ENCODE assay signal across 8 cellular contexts in the genomic region with DNA sequence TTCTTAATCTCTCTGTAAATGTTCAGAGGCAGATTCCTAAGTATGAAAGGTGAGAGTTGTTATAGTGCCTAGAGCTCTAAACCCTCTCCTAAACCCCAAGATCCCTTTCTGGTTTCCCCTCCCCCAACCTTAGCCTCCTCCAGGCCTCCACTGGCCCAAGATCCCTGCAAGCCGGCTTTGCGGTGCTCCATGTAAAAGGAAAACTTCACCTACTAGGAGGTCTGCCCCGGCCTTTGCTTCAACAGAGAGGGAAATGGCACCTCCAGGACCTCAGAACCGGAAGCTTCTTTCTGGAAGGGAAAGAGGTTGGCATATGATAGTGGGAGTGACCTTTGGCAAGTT. TPM values are rescaled to one million over a fixed set of nuclear protein-coding genes. Genes with fewer than 3 reads are reported as not detected.
DNase-seq lines count a peak whose midpoint lies in the region; ATAC-seq and TF ChIP-seq lines count a peak whose summit lies in the region.

No MANE protein-coding gene starts in this region.

- peaks cover 57% of the 10 kb centered on the region for H3K36me3 Mint-ChIP-seq in dendritic cell treated with granulocyte-macrophage colony-stimulating factor and Interleukin-4, amounts not matched to agents 40 ng/mL and 50 ng/mL, for 4 days (ENCODE audit: low read depth)
- no peaks in the 10 kb centered on the region for H3K36me3 Mint-ChIP-seq in natural killer cell treated with Interleukin-12 subunit alpha and Interleukin-12 subunit beta and Interleukin-15 and Interleukin-18, amount 100 ng/mL, for 72 hours

- H3K4me3 Mint-ChIP-seq in dendritic cell treated with granulocyte-macrophage colony-stimulating factor and Interleukin-4, amounts not matched to agents 40 ng/mL and 50 ng/mL, for 4 days = peak overlapping the region; percentile 82
- peak overlapping the region; percentile 90 for H3K4me3 Mint-ChIP-seq in natural killer cell treated with Interleukin-12 subunit alpha and Interleukin-12 subunit beta and Interleukin-15 and Interleukin-18, amount 100 ng/mL, for 72 hours

- no peak for TF ChIP-seq CTCF in AG10803 (conservative IDR thresholded peaks at IDR 0.05; ENCODE audit: low read length)

- no peaks in the 10 kb centered on the region for H3K9me3 Mint-ChIP-seq in dendritic cell treated with granulocyte-macrophage colony-stimulating factor and Interleukin-4, amounts not matched to agents 40 ng/mL and 50 ng/mL, for 4 days
- H3K9me3 Mint-ChIP-seq in natural killer cell treated with Interleukin-12 subunit alpha and Interleukin-12 subunit beta and Interleukin-15 and Interleukin-18, amount 100 ng/mL, for 72 hours = no peaks in the 10 kb centered on the region

- intact Hi-C loops in dendritic cell treated with granulocyte-macrophage colony-stimulating factor and Interleukin-4, amounts not matched to agents 40 ng/mL and 50 ng/mL, for 4 days (cut with micrococcal nuclease) = loop anchor here (2.0 to 10.0 kb wide), 4 partner anchors 107 to 315 kb away; a partner anchor contains a TSS
- intact Hi-C loops in left colon (cut with DNase I, micrococcal nuclease) = loop anchor here in 1 of 2 donors (5.0 kb wide), 1 partner anchor 218 kb away; no protein-coding TSS in a partner anchor

- no peak for ATAC-seq in natural killer cell treated with Interleukin-12 subunit alpha and Interleukin-12 subunit beta and Interleukin-15 and Interleukin-18, amount 100 ng/mL, for 72 hours
- ATAC-seq in HG02870 (IDR thresholded peaks at IDR 0.05; ENCODE audit: unreplicated experiment) (no peak), GM21619 (IDR thresholded peaks at IDR 0.05; ENCODE audit: unreplicated experiment) (no peak), left colon (no peak)

- peaks cover 47% of the 10 kb centered on the region for H3K4me1 Mint-ChIP-seq in dendritic cell treated with granulocyte-macrophage colony-stimulating factor and Interleukin-4, amounts not matched to agents 40 ng/mL and 50 ng/mL, for 4 days (ENCODE audit: low read depth)
- peaks cover 41 to 42% of the 10 kb centered on the region in 2 donors for H3K4me1 Mint-ChIP-seq in natural killer cell treated with Interleukin-12 subunit alpha and Interleukin-12 subunit beta and Interleukin-15 and Interleukin-18, amount 100 ng/mL, for 72 hours (ENCODE audit: low read depth in 2 of 2)

- peak overlapping the region; percentile 90 for H3K27ac Mint-ChIP-seq in dendritic cell treated with granulocyte-macrophage colony-stimulating factor and Interleukin-4, amounts not matched to agents 40 ng/mL and 50 ng/mL, for 4 days
- peak overlapping the region; percentile 86 to 94 for H3K27ac Mint-ChIP-seq in natural killer cell treated with Interleukin-12 subunit alpha and Interleukin-12 subunit beta and Interleukin-15 and Interleukin-18, amount 100 ng/mL, for 72 hours

- DNase-seq in AG10803 (ENCODE audit: low read depth) (no peak), M059J (ENCODE audit: low read depth) (peak; percentile 32), epidermal melanocyte (ENCODE audit: insufficient read length, low spot score) (no peak), left colon (no peak)
- DNase-seq in natural killer cell treated with Interleukin-12 subunit alpha and Interleukin-12 subunit beta and Interleukin-15 and Interleukin-18, amount 100 ng/mL, for 72 hours (ENCODE audit: low spot score) = no peak

- H3K4me3 ChIP-seq in AG10803 (ENCODE audit: low read length) = peak overlapping the region; percentile 80

- H3K27me3 Mint-ChIP-seq in dendritic cell treated with granulocyte-macrophage colony-stimulating factor and Interleukin-4, amounts not matched to agents 40 ng/mL and 50 ng/mL, for 4 days = peaks cover 6% of the 10 kb centered on the region
- peaks cover 8 to 18% of the 10 kb centered on the region in 2 donors for H3K27me3 Mint-ChIP-seq in natural killer cell treated with Interleukin-12 subunit alpha and Interleukin-12 subunit beta and Interleukin-15 and Interleukin-18, amount 100 ng/mL, for 72 hours

RNA-seq across cellular contexts. Expression of a gene that starts 2.3 kb away (rescaled TPM):
- total RNA-seq in M059J (2014; rRNA removed; shearing (Covaris generic)) = 145 and 253 TPM in 2 replicates
- 100 to 1,000 TPM; 113 to 134 TPM for total RNA-seq in natural killer cell treated with Interleukin-12 subunit alpha and Interleukin-12 subunit beta and Interleukin-15 and Interleukin-18, amount 100 ng/mL, for 72 hours
- 100 to 1,000 TPM; 357 to 460 TPM for total RNA-seq in left colon

RNA-seq across cellular contexts. Expression of a gene that starts 20.0 kb away (rescaled TPM):
- not detected in 2 replicates for total RNA-seq in M059J (2014; rRNA removed; shearing (Covaris generic))
- total RNA-seq in natural killer cell treated with Interleukin-12 subunit alpha and Interleukin-12 subunit beta and Interleukin-15 and Interleukin-18, amount 100 ng/mL, for 72 hours = not detected
- not detected for total RNA-seq in left colon
